ENCODE assay signal across 8 cellular contexts in the genomic region with DNA sequence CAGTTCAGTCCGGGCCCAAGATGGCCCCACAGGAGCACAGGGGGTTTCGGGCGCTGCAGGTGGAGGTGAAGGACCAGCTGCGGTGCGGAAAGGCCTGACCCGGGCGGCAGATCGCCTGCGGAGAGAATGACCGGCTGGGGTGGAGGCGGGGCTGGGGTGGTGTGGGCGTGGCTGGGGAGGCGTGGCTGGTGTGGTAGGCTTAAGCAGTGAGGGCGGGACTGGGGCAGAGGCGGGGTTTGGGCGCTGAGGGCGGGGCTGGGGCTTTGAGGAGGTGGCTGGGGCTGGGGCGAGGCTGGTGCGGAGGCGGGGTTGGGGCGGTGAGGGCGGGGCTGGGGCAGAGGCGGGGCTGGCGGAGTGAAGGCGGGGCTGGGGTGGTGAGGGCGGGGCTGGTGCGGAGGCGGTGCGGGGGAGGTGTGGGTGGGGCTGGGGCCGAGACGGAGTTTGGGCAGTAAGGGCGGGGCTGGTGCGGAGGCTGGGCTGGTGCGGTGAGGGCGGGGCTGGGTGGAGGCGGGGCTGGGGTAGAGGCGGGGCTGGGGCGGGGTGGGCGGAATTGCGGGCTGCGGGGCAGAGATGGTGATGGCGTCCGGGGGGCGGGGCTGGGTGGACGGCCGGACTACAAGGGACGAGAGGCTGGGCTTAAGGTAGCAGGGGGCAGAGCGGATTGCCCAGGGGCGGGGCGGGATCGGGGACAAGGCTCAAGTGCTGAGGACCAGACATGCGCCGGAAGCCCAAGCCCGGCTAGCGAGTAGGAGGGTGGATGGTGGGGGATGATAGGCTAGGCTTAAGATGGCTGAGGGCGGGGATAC. TPM values are rescaled to one million over a fixed set of nuclear protein-coding genes. Genes with fewer than 3 reads are reported as not detected.
DNase-seq lines count a peak whose midpoint lies in the region; FAIRE-seq and TF ChIP-seq lines count a peak whose summit lies in the region.

No MANE protein-coding gene starts in this region.

- H3K9me3 ChIP-seq in DOHH2 (ENCODE audit: control insufficient read depth, insufficient read depth, low read length), result no peaks in the 10 kb centered on the region
- no peaks in the 10 kb centered on the region for H3K9me3 ChIP-seq in GM23248 (ENCODE audit: low read depth)
- no peaks in the 10 kb centered on the region for H3K9me3 ChIP-seq in Loucy (ENCODE audit: insufficient read depth, low read depth, low read length)
- no peaks in the 10 kb centered on the region for H3K9me3 ChIP-seq in neuron (ENCODE audit: low read length)
- no peaks in the 10 kb centered on the region for H3K9me3 ChIP-seq in stomach smooth muscle (ENCODE audit: control insufficient read depth in 2 of 2, low read length in 2 of 2)

- 1 to 3% methylated on average over 11 to 56 of the region's 56 CpGs for WGBS in GM23248 (ENCODE audit: low coverage in 1 of 2, low lambda C conversion rate in 2 of 2, missing lambda C conversion rate in 2 of 2), 2 experiments

- TF ChIP-seq POLR2A in Raji (IDR thresholded peaks at IDR 0.05; ENCODE audit: insufficient read depth, low read depth, low read length), result 0 out of 2 replicates have a peak, but pooled peaks have one; percentile 20

- FAIRE-seq in frontal cortex (lab: Jason Lieb, UNC), result no peak

- peaks cover 4% of the 10 kb centered on the region; the same call in 1 of the 2 replicates for H3F3A ChIP-seq in DOHH2 (ENCODE audit: control insufficient read depth, insufficient read depth)
- peaks cover 9% of the 10 kb centered on the region; the same call in 1 of the 2 replicates for H3F3A ChIP-seq in GM23248 (ENCODE audit: insufficient read depth)
- no peaks in the 10 kb centered on the region for H3F3A ChIP-seq in Loucy (ENCODE audit: low read depth)

- in situ Hi-C loops in GM23248 (cut with MboI), result no loop called here

- H3K4me2 ChIP-seq in DOHH2 (ENCODE audit: low read length) (peak overlapping the region; percentile 98), GM23248 (ENCODE audit: unreplicated experiment) (peak overlapping the region; percentile 75), Loucy (ENCODE audit: low read depth, low read length, poor library complexity, severe bottlenecking) (peak overlapping the region; percentile 65)

- H2AFZ ChIP-seq in GM23248 (peak overlapping the region; percentile 97), Loucy (ENCODE audit: low read length) (peak overlapping the region; percentile 89), neuron (ENCODE audit: low read depth, low read length) (peak overlapping the region; percentile 51)

- TF ChIP-seq CTCF in DOHH2 (IDR thresholded peaks at IDR 0.05; ENCODE audit: low read depth, low read length, poor library complexity, severe bottlenecking) (no peak), Loucy (conservative IDR thresholded peaks at IDR 0.05; ENCODE audit: low read length) (no peak)

- H3K27ac ChIP-seq in DOHH2 (ENCODE audit: low read depth, low read length) (peak overlapping the region; percentile 17; the same call in 1 of the 2 replicates), GM23248 (no peak overlapping the region), stomach smooth muscle (ENCODE audit: low read length) (peak overlapping the region; percentile 62)

- H4K20me1 ChIP-seq in DOHH2 (ENCODE audit: control insufficient read depth, insufficient read depth, low read depth, low read length) (no peaks in the 10 kb centered on the region), GM23248 (ENCODE audit: insufficient read depth) (no peaks in the 10 kb centered on the region), Loucy (ENCODE audit: insufficient read depth, low read length, poor library complexity, severe bottlenecking) (no peaks in the 10 kb centered on the region)

- peak overlapping the region; percentile 67 for H3K9ac ChIP-seq in GM23248
- H3K9ac ChIP-seq in Loucy (ENCODE audit: low read depth, low read length, poor library complexity, severe bottlenecking), result peak overlapping the region; percentile 47
- H3K9ac ChIP-seq in stomach smooth muscle (ENCODE audit: low read length in 2 of 2), result peak overlapping the region; percentile 55 to 57

- H3K36me3 ChIP-seq in DOHH2 (ENCODE audit: control insufficient read depth, low read length) (no peaks in the 10 kb centered on the region), GM23248 (ENCODE audit: low read depth) (no peaks in the 10 kb centered on the region), Loucy (ENCODE audit: insufficient read depth, low read length) (no peaks in the 10 kb centered on the region), neuron (ENCODE audit: insufficient read depth, low read length) (no peaks in the 10 kb centered on the region), stomach smooth muscle (ENCODE audit: control insufficient read depth in 2 of 2, insufficient read depth in 2 of 2, low read length in 2 of 2) (no peaks in the 10 kb centered on the region)

- peaks cover 23% of the 10 kb centered on the region for H3K4me1 ChIP-seq in DOHH2 (ENCODE audit: control insufficient read depth, low read length)
- H3K4me1 ChIP-seq in GM23248 (ENCODE audit: insufficient read depth), result no peaks in the 10 kb centered on the region; the same call in 1 of the 2 replicates
- H3K4me1 ChIP-seq in Loucy (ENCODE audit: insufficient read depth, low read length, poor library complexity, severe bottlenecking), result peaks cover 11% of the 10 kb centered on the region
- H3K4me1 ChIP-seq in neuron (ENCODE audit: insufficient read depth, low read length), result peaks cover 5% of the 10 kb centered on the region
- H3K4me1 ChIP-seq in stomach smooth muscle (ENCODE audit: control insufficient read depth, insufficient read depth, low read length), result peaks cover 11% of the 10 kb centered on the region

- peaks cover 5% of the 10 kb centered on the region for H3K27me3 ChIP-seq in DOHH2 (ENCODE audit: control insufficient read depth, low read length)
- no peaks in the 10 kb centered on the region for H3K27me3 ChIP-seq in GM23248 (replicated peaks; ENCODE audit: insufficient read depth)
- H3K27me3 ChIP-seq in Loucy (ENCODE audit: insufficient read depth, low read length, poor library complexity, severe bottlenecking), result no peaks in the 10 kb centered on the region
- H3K27me3 ChIP-seq in neuron (ENCODE audit: insufficient read depth, low read length), result no peaks in the 10 kb centered on the region
- no peaks in the 10 kb centered on the region for H3K27me3 ChIP-seq in stomach smooth muscle (ENCODE audit: control insufficient read depth in 1 of 2, insufficient read depth in 2 of 2, low read length in 2 of 2)

- no peaks in the 10 kb centered on the region for H3K79me2 ChIP-seq in DOHH2 (ENCODE audit: control insufficient read depth, low read length)
- no peaks in the 10 kb centered on the region for H3K79me2 ChIP-seq in GM23248 (ENCODE audit: insufficient read depth)
- H3K79me2 ChIP-seq in Loucy (ENCODE audit: insufficient read depth, low read length), result no peaks in the 10 kb centered on the region

- H3K9me2 ChIP-seq in DOHH2 (replicated peaks; ENCODE audit: control insufficient read depth, low read length) (no peaks in the 10 kb centered on the region), GM23248 (ENCODE audit: insufficient read depth) (no peaks in the 10 kb centered on the region), Loucy (replicated peaks; ENCODE audit: low read depth, low read length) (no peaks in the 10 kb centered on the region)

- DNase-seq in GM23248, result peak; percentile 96
- DNase-seq in activated gamma-delta T cell treated with anti-CD3 and anti-CD28 coated beads, Interleukin-2, amount 50 U/mL, for 16 hours (ENCODE audit: low read depth), result peak; percentile 86
- DNase-seq in frontal cortex (ENCODE audit: low spot score in 2 of 2), result peak; percentile 89 to 94

- H3K4me3 ChIP-seq in DOHH2 (ENCODE audit: low read length) (peak overlapping the region; percentile 86), GM23248 (peak overlapping the region; percentile 69), Loucy (ENCODE audit: low read length, poor library complexity, severe bottlenecking) (peak overlapping the region; percentile 67), neuron (ENCODE audit: low read length) (peak overlapping the region; percentile 44), stomach smooth muscle (ENCODE audit: low read length in 2 of 2) (peak overlapping the region; percentile 69 to 76)

RNA-seq across cellular contexts. Expression of a gene that starts 9.9 kb away (rescaled TPM):
- total RNA-seq in GM23248 (2014; rRNA removed; shearing (Covaris generic)), result not detected in 2 replicates
- polyA plus RNA-seq in GM23248 (2016; fragmentation: Nextera tagmentation; extraction: Ambion mirVana), result 0.09 and 0.21 TPM in 2 replicates
- total RNA-seq in frontal cortex, result under 0.01 TPM

RNA-seq across cellular contexts. Expression of a gene that starts 25.3 kb away (rescaled TPM):
- total RNA-seq in GM23248 (2014; rRNA removed; shearing (Covaris generic)), result not detected in 2 replicates
- polyA plus RNA-seq in GM23248 (2016; fragmentation: Nextera tagmentation; extraction: Ambion mirVana), result not detected in 2 replicates
- total RNA-seq in frontal cortex, result not detected

RNA-seq across cellular contexts. Expression of a gene that starts 25.5 kb away (rescaled TPM):
- total RNA-seq in GM23248 (2014; rRNA removed; shearing (Covaris generic)), result 60.4 and 66.0 TPM in 2 replicates
- 12.0 and 13.2 TPM in 2 replicates for polyA plus RNA-seq in GM23248 (2016; fragmentation: Nextera tagmentation; extraction: Ambion mirVana)
- 38.3 TPM for total RNA-seq in frontal cortex

RNA-seq across cellular contexts. Expression of a gene that starts 27.7 kb away (rescaled TPM):
- total RNA-seq in GM23248 (2014; rRNA removed; shearing (Covaris generic)), result 103 and 116 TPM in 2 replicates
- 102 and 106 TPM in 2 replicates for polyA plus RNA-seq in GM23248 (2016; fragmentation: Nextera tagmentation; extraction: Ambion mirVana)
- 77.0 TPM for total RNA-seq in frontal cortex

RNA-seq across cellular contexts. Expression of a gene that starts 34.4 kb away (rescaled TPM):
- 2.1 and 2.5 TPM in 2 replicates for total RNA-seq in GM23248 (2014; rRNA removed; shearing (Covaris generic))
- 1.8 TPM in 2 replicates for polyA plus RNA-seq in GM23248 (2016; fragmentation: Nextera tagmentation; extraction: Ambion mirVana)
- total RNA-seq in frontal cortex, result 6.5 TPM
